ENCODE assay signal across 12 cellular contexts in the genomic region with DNA sequence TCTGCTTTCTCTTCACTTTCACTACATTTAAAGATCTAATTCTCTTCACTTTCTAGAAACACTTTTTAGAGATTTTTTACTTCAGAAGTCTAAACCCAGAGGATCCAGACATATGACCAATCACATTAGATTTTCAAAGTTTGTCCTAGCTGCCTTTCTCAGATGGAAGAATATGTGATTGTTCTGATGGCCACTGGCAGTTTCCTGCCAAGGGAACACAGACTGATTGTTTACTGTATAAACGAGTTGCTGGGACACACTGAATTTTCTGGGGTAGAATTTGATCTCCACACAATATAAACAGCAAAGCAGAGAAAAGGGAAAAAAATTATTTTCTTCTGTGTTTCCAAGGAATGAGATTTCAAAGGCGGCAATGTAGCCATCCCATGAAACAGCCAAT.
"Had no signal": no experiment of that assay in that cellular context is flagged by ENCODE, and none has a peak within 500 bp of the region (broad histone marks: within the 10 kb centered on the region; RNA-seq: fewer than 3 reads in every experiment).

No MANE protein-coding gene starts in this region.

- H3K36me3 ChIP-seq: heart left ventricle, transverse colon, uterus had no signal

- H3K4me3 ChIP-seq: heart left ventricle, transverse colon, uterus had no signal

- H3K9me3 ChIP-seq: transverse colon, uterus had no signal

- H3K27me3 Mint-ChIP-seq: activated CD4-positive, alpha-beta memory T cell treated with anti-CD3 and anti-CD28 coated beads, Interleukin-2, amount 10 ng/mL, durations not matched to agents 7 days and 5 days; activated CD8-positive, alpha-beta memory T cell treated with anti-CD3 and anti-CD28 coated beads, Interleukin-2, amount 10 ng/mL, durations not matched to agents 7 days and 5 days had no signal

- DNase-seq: activated CD4-positive, alpha-beta memory T cell treated with anti-CD3 and anti-CD28 coated beads, Interleukin-2, amount 10 ng/mL, durations not matched to agents 7 days and 5 days; activated CD8-positive, alpha-beta memory T cell treated with anti-CD3 and anti-CD28 coated beads, Interleukin-2, amount 10 ng/mL, durations not matched to agents 7 days and 5 days; endodermal cell; heart left ventricle; kidney glomerular epithelial cell; mesendoderm; natural killer cell; stimulated activated naive B cell treated with anti-CD40 and anti-IgM and Interleukin-4, amounts not matched to agents 10 μg/mL and 1 μg/mL and 100 μg/mL, for 72 hours; transverse colon; uterus had no signal

- H3K27ac Mint-ChIP-seq: activated CD4-positive, alpha-beta memory T cell treated with anti-CD3 and anti-CD28 coated beads, Interleukin-2, amount 10 ng/mL, durations not matched to agents 7 days and 5 days; activated CD8-positive, alpha-beta memory T cell treated with anti-CD3 and anti-CD28 coated beads, Interleukin-2, amount 10 ng/mL, durations not matched to agents 7 days and 5 days; activated naive CD8-positive, alpha-beta T cell; endodermal cell; natural killer cell; stimulated activated naive B cell treated with anti-CD40 and anti-IgM and Interleukin-4, amounts not matched to agents 10 μg/mL and 1 μg/mL and 100 μg/mL, for 72 hours; T-helper 2 cell treated with Interferon-gamma antibody and Interleukin-4, amounts not matched to agents 5 μg/mL and 100 μg/mL, for 36 hours had no signal

- H3K27me3 ChIP-seq: heart left ventricle, transverse colon, uterus had no signal

- H3K4me1 ChIP-seq: uterus had no signal

- H3K36me3 Mint-ChIP-seq: activated CD8-positive, alpha-beta memory T cell treated with anti-CD3 and anti-CD28 coated beads, Interleukin-2, amount 10 ng/mL, durations not matched to agents 7 days and 5 days; activated naive CD8-positive, alpha-beta T cell; natural killer cell; stimulated activated naive B cell treated with anti-CD40 and anti-IgM and Interleukin-4, amounts not matched to agents 10 μg/mL and 1 μg/mL and 100 μg/mL, for 72 hours had no signal

- H3K4me1 Mint-ChIP-seq: activated CD4-positive, alpha-beta memory T cell treated with anti-CD3 and anti-CD28 coated beads, Interleukin-2, amount 10 ng/mL, durations not matched to agents 7 days and 5 days; activated CD8-positive, alpha-beta memory T cell treated with anti-CD3 and anti-CD28 coated beads, Interleukin-2, amount 10 ng/mL, durations not matched to agents 7 days and 5 days; natural killer cell; stimulated activated naive B cell treated with anti-CD40 and anti-IgM and Interleukin-4, amounts not matched to agents 10 μg/mL and 1 μg/mL and 100 μg/mL, for 72 hours had no signal

- H3K4me3 Mint-ChIP-seq: activated CD4-positive, alpha-beta memory T cell treated with anti-CD3 and anti-CD28 coated beads, Interleukin-2, amount 10 ng/mL, durations not matched to agents 7 days and 5 days; activated CD8-positive, alpha-beta memory T cell treated with anti-CD3 and anti-CD28 coated beads, Interleukin-2, amount 10 ng/mL, durations not matched to agents 7 days and 5 days; activated naive CD8-positive, alpha-beta T cell; endodermal cell; natural killer cell; stimulated activated naive B cell treated with anti-CD40 and anti-IgM and Interleukin-4, amounts not matched to agents 10 μg/mL and 1 μg/mL and 100 μg/mL, for 72 hours; T-helper 2 cell treated with Interferon-gamma antibody and Interleukin-4, amounts not matched to agents 5 μg/mL and 100 μg/mL, for 36 hours had no signal

- H3K9me3 Mint-ChIP-seq: activated CD4-positive, alpha-beta memory T cell treated with anti-CD3 and anti-CD28 coated beads, Interleukin-2, amount 10 ng/mL, durations not matched to agents 7 days and 5 days had no signal

- ATAC-seq: activated CD8-positive, alpha-beta memory T cell treated with anti-CD3 and anti-CD28 coated beads, Interleukin-2, amount 10 ng/mL, durations not matched to agents 7 days and 5 days; heart left ventricle; natural killer cell; stimulated activated naive B cell treated with anti-CD40 and anti-IgM and Interleukin-4, amounts not matched to agents 10 μg/mL and 1 μg/mL and 100 μg/mL, for 72 hours had no signal

- H3K27ac ChIP-seq: heart left ventricle, transverse colon, uterus had no signal
